13 cellular contexts compared by ENCODE assay signal in genomic region chr9:682633-683508, GRCh38.
DNase-seq lines count a peak whose midpoint lies in the region; ATAC-seq and TF ChIP-seq lines count a peak whose summit lies in the region.
"Had no signal": no experiment of that assay in that cellular context is flagged by ENCODE, and none has a peak within 500 bp of the region (broad histone marks: within the 10 kb centered on the region; RNA-seq: fewer than 3 reads in every experiment).

No MANE protein-coding gene starts in this region.

- DNase-seq in GM23338 (ENCODE audit: low spot score) (no peak), astrocyte of the spinal cord (ENCODE audit: low read depth, low spot score) (peak; percentile 62), right cardiac atrium (peak in 2 of 3 donors; percentile 21 to 59), psoas muscle (no peak), GM13976 (ENCODE audit: low spot score) (no peak), inferior parietal cortex (ENCODE audit: extremely low spot score) (no peak), A673 (ENCODE audit: low spot score) (no peak)
- DNase-seq: activated CD4-positive, CD25-positive, alpha-beta regulatory T cell treated with anti-CD3 and anti-CD28 coated beads, Interleukin-2, amount 50 U/mL, for 72 hours; activated naive CD4-positive, alpha-beta T cell treated with anti-CD3 and anti-CD28 coated beads for 36 hours; CD8-positive, alpha-beta memory T cell; NCI-H1048; ovary had no signal

- peak; percentile 26 for ATAC-seq in GM23338
- peak; percentile 66 to 71 for ATAC-seq in right cardiac atrium
- ATAC-seq in psoas muscle, result peak in 3 of 4 donors; percentile 48 to 53 (median 52)
- no peak for ATAC-seq in HG02610 (IDR thresholded peaks at IDR 0.05; ENCODE audit: unreplicated experiment)

- peak overlapping the region; percentile 25 for H3K27ac Mint-ChIP-seq in GM23338
- H3K27ac Mint-ChIP-seq: activated naive CD4-positive, alpha-beta T cell treated with anti-CD3 and anti-CD28 coated beads for 36 hours; CD8-positive, alpha-beta memory T cell had no signal

- TF ChIP-seq CTCF in GM23338 (conservative IDR thresholded peaks at IDR 0.05; ENCODE audit: low read depth in 2 of 2), result no peak
- TF ChIP-seq CTCF in astrocyte of the spinal cord (IDR thresholded peaks at IDR 0.05; ENCODE audit: low read depth, low read length), result peak; percentile 2
- TF ChIP-seq CTCF in psoas muscle (IDR thresholded peaks at IDR 0.05), result no peak
- TF ChIP-seq CTCF in GM13976 (IDR thresholded peaks at IDR 0.05; ENCODE audit: borderline replicate concordance, control extremely low read depth, extremely low read depth, insufficient read depth, missing control alignments), result no peak
- no peak for TF ChIP-seq CTCF in A673 (conservative IDR thresholded peaks at IDR 0.05; ENCODE audit: low read depth, low read length)

- peaks cover 2% of the 10 kb centered on the region for H3K27me3 Mint-ChIP-seq in GM23338 (ENCODE audit: insufficient read depth, low read depth, poor library complexity)

- no peak overlapping the region for H3K4me3 Mint-ChIP-seq in GM23338
- H3K4me3 Mint-ChIP-seq: activated naive CD4-positive, alpha-beta T cell treated with anti-CD3 and anti-CD28 coated beads for 36 hours; CD8-positive, alpha-beta memory T cell had no signal

- peaks cover 13% of the 10 kb centered on the region; the same call in 2 of the 3 replicates for H3K36me3 Mint-ChIP-seq in GM23338 (ENCODE audit: low read depth)

- CTCF ChIA-PET in A673 (lab: Charles Lee), result no interaction called here

- peak overlapping the region; percentile 14; the same call in 1 of the 2 replicates for H3K4me2 ChIP-seq in GM23338

- no peaks in the 10 kb centered on the region for H3K9me3 Mint-ChIP-seq in GM23338
- H3K9me3 Mint-ChIP-seq: activated naive CD4-positive, alpha-beta T cell treated with anti-CD3 and anti-CD28 coated beads for 36 hours; CD8-positive, alpha-beta memory T cell had no signal

- no peaks in the 10 kb centered on the region for H3K9me2 ChIP-seq in GM23338 (ENCODE audit: insufficient read depth)

- H3K4me1 Mint-ChIP-seq in GM23338, result peaks cover 32% of the 10 kb centered on the region

- BruUV-seq in A673 (replicated peaks; lab: Mats Ljungman, UMichigan), result no TSS peak

- H3K36me3 ChIP-seq in GM23338 (ENCODE audit: insufficient read depth) (no peaks in the 10 kb centered on the region), psoas muscle (ENCODE audit: insufficient read depth in 1 of 2, low read depth in 1 of 2) (no peaks in the 10 kb centered on the region), A673 (ENCODE audit: insufficient read depth, low read length, poor library complexity, severe bottlenecking) (no peaks in the 10 kb centered on the region)
- H3K36me3 ChIP-seq: ovary had no signal

- no peaks in the 10 kb centered on the region for H3K9me3 ChIP-seq in right cardiac atrium (ENCODE audit: control insufficient read depth, low read length)
- H3K9me3 ChIP-seq in psoas muscle, result no peaks in the 10 kb centered on the region
- H3K9me3 ChIP-seq in A673 (ENCODE audit: low read depth, low read length, poor library complexity, severe bottlenecking), result no peaks in the 10 kb centered on the region
- H3K9me3 ChIP-seq: ovary had no signal

- H3K4me1 ChIP-seq in GM23338 (ENCODE audit: insufficient read depth), result peaks cover 23% of the 10 kb centered on the region
- H3K4me1 ChIP-seq in right cardiac atrium (ENCODE audit: control insufficient read depth, insufficient read depth, low read length), result peaks cover 10% of the 10 kb centered on the region
- peaks cover 37% of the 10 kb centered on the region for H3K4me1 ChIP-seq in psoas muscle
- H3K4me1 ChIP-seq in A673 (ENCODE audit: insufficient read depth, low read length, poor library complexity, severe bottlenecking), result peaks cover 11% of the 10 kb centered on the region

- H3K79me2 ChIP-seq in GM23338 (replicated peaks; ENCODE audit: insufficient read depth), result no peaks in the 10 kb centered on the region

- intact Hi-C loops in right cardiac atrium (cut with DNase I), result no loop called here
- intact Hi-C loops in psoas muscle (cut with DNase I), result no loop called here
- intact Hi-C loops in A673 (cut with micrococcal nuclease; ENCODE audit: unreplicated experiment), result no loop called here

- peak overlapping the region; percentile 36; the same call in 1 of the 2 replicates for H3K27ac ChIP-seq in GM23338 (ENCODE audit: low read depth)
- H3K27ac ChIP-seq in right cardiac atrium (ENCODE audit: low read length), result peak overlapping the region; percentile 56
- H3K27ac ChIP-seq in psoas muscle, result no peak overlapping the region
- H3K27ac ChIP-seq in A673 (ENCODE audit: low read depth, low read length, poor library complexity, severe bottlenecking), result no peak overlapping the region

- H3F3A ChIP-seq in GM23338 (replicated peaks; ENCODE audit: low read depth), result no peaks in the 10 kb centered on the region

- H2AFZ ChIP-seq in GM23338, result no peak overlapping the region

- POLR2A ChIA-PET in A673 (lab: Charles Lee; ENCODE audit: low non-redundant PET), result no interaction called here

- in situ Hi-C loops in astrocyte of the spinal cord (cut with HindIII; ENCODE audit: low sequenced_read_pairs) (no loop called here), GM13976 (cut with MboI; ENCODE audit: low sequenced_read_pairs, unreplicated experiment) (no loop called here)

- no peaks in the 10 kb centered on the region for H4K20me1 ChIP-seq in GM23338 (replicated peaks; ENCODE audit: insufficient read depth)

- H3K4me3 ChIP-seq in GM23338, result no peak overlapping the region
- H3K4me3 ChIP-seq in astrocyte of the spinal cord (ENCODE audit: low read depth, low read length), result no peak overlapping the region
- no peak overlapping the region for H3K4me3 ChIP-seq in right cardiac atrium (ENCODE audit: low read length)
- H3K4me3 ChIP-seq in psoas muscle, result no peak overlapping the region
- no peak overlapping the region for H3K4me3 ChIP-seq in A673 (ENCODE audit: low read depth, low read length, poor library complexity, severe bottlenecking)
- H3K4me3 ChIP-seq: ovary had no signal

- H3K27me3 ChIP-seq in GM23338 (ENCODE audit: insufficient read depth), result no peaks in the 10 kb centered on the region
- H3K27me3 ChIP-seq in right cardiac atrium (ENCODE audit: control insufficient read depth, insufficient read depth), result no peaks in the 10 kb centered on the region
- no peaks in the 10 kb centered on the region for H3K27me3 ChIP-seq in psoas muscle (ENCODE audit: insufficient read depth in 3 of 3, low read length in 2 of 3)
- no peaks in the 10 kb centered on the region for H3K27me3 ChIP-seq in A673 (replicated peaks; ENCODE audit: insufficient read depth, low read depth, low read length, poor library complexity)
- H3K27me3 ChIP-seq: ovary had no signal

- 62% methylated on average over 12 of the region's 12 CpGs for whole genome bisulfite sequencing in right cardiac atrium
- WGBS in psoas muscle, 3 donors, result 73 to 84% (median 77%) methylated on average over 12 of the region's 12 CpGs

TF ChIP-seq in GM23338, 12 proteins besides CTCF, POLR2A, EP300 and RAD21 (continues in another document):
- no peak for TF ChIP-seq STAT1 (IDR thresholded peaks at IDR 0.05; ENCODE audit: unreplicated experiment)
- TF ChIP-seq CREB1 (CRISPR knock-in tag; IDR thresholded peaks at IDR 0.05; ENCODE audit: low read depth), result no peak
- TF ChIP-seq ZNF331 (CRISPR knock-in tag; IDR thresholded peaks at IDR 0.05; ENCODE audit: low read depth), result no peak
- no peak for TF ChIP-seq POLR2AphosphoS5 (IDR thresholded peaks at IDR 0.05; ENCODE audit: low read depth)
- no peak for TF ChIP-seq EZH2phosphoT487 (IDR thresholded peaks at IDR 0.05; ENCODE audit: unreplicated experiment)
- TF ChIP-seq NANOG (IDR thresholded peaks at IDR 0.05; ENCODE audit: borderline replicate concordance), result no peak
- no peak for TF ChIP-seq JUNB (IDR thresholded peaks at IDR 0.05; ENCODE audit: unreplicated experiment)
- no peak for TF ChIP-seq ZNF114 (CRISPR knock-in tag; IDR thresholded peaks at IDR 0.05)
- no peak for TF ChIP-seq EZH2 (IDR thresholded peaks at IDR 0.05; ENCODE audit: low read depth, unreplicated experiment)
- TF ChIP-seq, protein P1, sequence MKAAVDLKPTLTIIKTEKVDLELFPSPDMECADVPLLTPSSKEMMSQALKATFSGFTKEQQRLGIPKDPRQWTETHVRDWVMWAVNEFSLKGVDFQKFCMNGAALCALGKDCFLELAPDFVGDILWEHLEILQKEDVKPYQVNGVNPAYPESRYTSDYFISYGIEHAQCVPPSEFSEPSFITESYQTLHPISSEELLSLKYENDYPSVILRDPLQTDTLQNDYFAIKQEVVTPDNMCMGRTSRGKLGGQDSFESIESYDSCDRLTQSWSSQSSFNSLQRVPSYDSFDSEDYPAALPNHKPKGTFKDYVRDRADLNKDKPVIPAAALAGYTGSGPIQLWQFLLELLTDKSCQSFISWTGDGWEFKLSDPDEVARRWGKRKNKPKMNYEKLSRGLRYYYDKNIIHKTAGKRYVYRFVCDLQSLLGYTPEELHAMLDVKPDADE (IDR thresholded peaks at IDR 0.05), result no peak
- TF ChIP-seq REST (IDR thresholded peaks at IDR 0.05; ENCODE audit: unreplicated experiment), result no peak

Comparison
In these comparisons a context has a peak if more than half of its experiments do, and no peak if none do; other contexts are left out.
1. DNase-seq: peak in astrocyte of the spinal cord (single experiment) and right cardiac atrium (2 of 3); none in GM23338 (single experiment), psoas muscle (0 of 2), GM13976 (single experiment), inferior parietal cortex (single experiment) and A673 (single experiment).
2. H3K27ac ChIP-seq: peak in GM23338 (single experiment) and right cardiac atrium (single experiment); none in psoas muscle (single experiment) and A673 (single experiment).